In genomic region chr7:128940494-128941322, GRCh38 we compare ENCODE assay signal across 1 cellular context.
TF ChIP-seq lines count a peak whose summit lies in the region.

No MANE protein-coding gene starts in this region.

TF ChIP-seq in liver, 16 proteins besides CTCF, POLR2A, EP300 and RAD21 (continued from another document):
- TF ChIP-seq, protein P1, sequence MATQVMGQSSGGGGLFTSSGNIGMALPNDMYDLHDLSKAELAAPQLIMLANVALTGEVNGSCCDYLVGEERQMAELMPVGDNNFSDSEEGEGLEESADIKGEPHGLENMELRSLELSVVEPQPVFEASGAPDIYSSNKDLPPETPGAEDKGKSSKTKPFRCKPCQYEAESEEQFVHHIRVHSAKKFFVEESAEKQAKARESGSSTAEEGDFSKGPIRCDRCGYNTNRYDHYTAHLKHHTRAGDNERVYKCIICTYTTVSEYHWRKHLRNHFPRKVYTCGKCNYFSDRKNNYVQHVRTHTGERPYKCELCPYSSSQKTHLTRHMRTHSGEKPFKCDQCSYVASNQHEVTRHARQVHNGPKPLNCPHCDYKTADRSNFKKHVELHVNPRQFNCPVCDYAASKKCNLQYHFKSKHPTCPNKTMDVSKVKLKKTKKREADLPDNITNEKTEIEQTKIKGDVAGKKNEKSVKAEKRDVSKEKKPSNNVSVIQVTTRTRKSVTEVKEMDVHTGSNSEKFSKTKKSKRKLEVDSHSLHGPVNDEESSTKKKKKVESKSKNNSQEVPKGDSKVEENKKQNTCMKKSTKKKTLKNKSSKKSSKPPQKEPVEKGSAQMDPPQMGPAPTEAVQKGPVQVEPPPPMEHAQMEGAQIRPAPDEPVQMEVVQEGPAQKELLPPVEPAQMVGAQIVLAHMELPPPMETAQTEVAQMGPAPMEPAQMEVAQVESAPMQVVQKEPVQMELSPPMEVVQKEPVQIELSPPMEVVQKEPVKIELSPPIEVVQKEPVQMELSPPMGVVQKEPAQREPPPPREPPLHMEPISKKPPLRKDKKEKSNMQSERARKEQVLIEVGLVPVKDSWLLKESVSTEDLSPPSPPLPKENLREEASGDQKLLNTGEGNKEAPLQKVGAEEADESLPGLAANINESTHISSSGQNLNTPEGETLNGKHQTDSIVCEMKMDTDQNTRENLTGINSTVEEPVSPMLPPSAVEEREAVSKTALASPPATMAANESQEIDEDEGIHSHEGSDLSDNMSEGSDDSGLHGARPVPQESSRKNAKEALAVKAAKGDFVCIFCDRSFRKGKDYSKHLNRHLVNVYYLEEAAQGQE (IDR thresholded peaks at IDR 0.05) = no peak
- TF ChIP-seq RXRA (IDR thresholded peaks at IDR 0.05) = no peak
- TF ChIP-seq HNF4A (conservative IDR thresholded peaks at IDR 0.05) = no peak
- TF ChIP-seq ZBTB33 (IDR thresholded peaks at IDR 0.05) = no peak
- no peak for TF ChIP-seq FOXA2 (IDR thresholded peaks at IDR 0.05)
- no peak for TF ChIP-seq TAF1 (conservative IDR thresholded peaks at IDR 0.05)
- no peak for TF ChIP-seq GABPA (IDR thresholded peaks at IDR 0.05 in 1 of 2, conservative IDR thresholded peaks at IDR 0.05 in 1 of 2)
- no peak for TF ChIP-seq JUND (IDR thresholded peaks at IDR 0.05)
TF ChIP-seq in liver: peak in this region for 0.
